In genomic region chr14:95500201-95500681, GRCh38 we compare ENCODE assay signal across 2 cellular contexts.
TF ChIP-seq lines count a peak whose summit lies in the region.

No MANE protein-coding gene starts in this region.

TF ChIP-seq in HCT116, 20 proteins besides CTCF, POLR2A, EP300 and RAD21 (continued from another document):
- TF ChIP-seq, protein P1, sequence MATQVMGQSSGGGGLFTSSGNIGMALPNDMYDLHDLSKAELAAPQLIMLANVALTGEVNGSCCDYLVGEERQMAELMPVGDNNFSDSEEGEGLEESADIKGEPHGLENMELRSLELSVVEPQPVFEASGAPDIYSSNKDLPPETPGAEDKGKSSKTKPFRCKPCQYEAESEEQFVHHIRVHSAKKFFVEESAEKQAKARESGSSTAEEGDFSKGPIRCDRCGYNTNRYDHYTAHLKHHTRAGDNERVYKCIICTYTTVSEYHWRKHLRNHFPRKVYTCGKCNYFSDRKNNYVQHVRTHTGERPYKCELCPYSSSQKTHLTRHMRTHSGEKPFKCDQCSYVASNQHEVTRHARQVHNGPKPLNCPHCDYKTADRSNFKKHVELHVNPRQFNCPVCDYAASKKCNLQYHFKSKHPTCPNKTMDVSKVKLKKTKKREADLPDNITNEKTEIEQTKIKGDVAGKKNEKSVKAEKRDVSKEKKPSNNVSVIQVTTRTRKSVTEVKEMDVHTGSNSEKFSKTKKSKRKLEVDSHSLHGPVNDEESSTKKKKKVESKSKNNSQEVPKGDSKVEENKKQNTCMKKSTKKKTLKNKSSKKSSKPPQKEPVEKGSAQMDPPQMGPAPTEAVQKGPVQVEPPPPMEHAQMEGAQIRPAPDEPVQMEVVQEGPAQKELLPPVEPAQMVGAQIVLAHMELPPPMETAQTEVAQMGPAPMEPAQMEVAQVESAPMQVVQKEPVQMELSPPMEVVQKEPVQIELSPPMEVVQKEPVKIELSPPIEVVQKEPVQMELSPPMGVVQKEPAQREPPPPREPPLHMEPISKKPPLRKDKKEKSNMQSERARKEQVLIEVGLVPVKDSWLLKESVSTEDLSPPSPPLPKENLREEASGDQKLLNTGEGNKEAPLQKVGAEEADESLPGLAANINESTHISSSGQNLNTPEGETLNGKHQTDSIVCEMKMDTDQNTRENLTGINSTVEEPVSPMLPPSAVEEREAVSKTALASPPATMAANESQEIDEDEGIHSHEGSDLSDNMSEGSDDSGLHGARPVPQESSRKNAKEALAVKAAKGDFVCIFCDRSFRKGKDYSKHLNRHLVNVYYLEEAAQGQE (IDR thresholded peaks at IDR 0.05; ENCODE audit: low read depth): no peak
- no peak for TF ChIP-seq SIN3A (IDR thresholded peaks at IDR 0.05; ENCODE audit: low read depth)
- TF ChIP-seq, protein P2, sequence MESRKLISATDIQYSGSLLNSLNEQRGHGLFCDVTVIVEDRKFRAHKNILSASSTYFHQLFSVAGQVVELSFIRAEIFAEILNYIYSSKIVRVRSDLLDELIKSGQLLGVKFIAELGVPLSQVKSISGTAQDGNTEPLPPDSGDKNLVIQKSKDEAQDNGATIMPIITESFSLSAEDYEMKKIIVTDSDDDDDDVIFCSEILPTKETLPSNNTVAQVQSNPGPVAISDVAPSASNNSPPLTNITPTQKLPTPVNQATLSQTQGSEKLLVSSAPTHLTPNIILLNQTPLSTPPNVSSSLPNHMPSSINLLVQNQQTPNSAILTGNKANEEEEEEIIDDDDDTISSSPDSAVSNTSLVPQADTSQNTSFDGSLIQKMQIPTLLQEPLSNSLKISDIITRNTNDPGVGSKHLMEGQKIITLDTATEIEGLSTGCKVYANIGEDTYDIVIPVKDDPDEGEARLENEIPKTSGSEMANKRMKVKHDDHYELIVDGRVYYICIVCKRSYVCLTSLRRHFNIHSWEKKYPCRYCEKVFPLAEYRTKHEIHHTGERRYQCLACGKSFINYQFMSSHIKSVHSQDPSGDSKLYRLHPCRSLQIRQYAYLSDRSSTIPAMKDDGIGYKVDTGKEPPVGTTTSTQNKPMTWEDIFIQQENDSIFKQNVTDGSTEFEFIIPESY (IDR thresholded peaks at IDR 0.05; ENCODE audit: extremely low read depth, insufficient replicate concordance, low read length): no peak
- TF ChIP-seq SRF (IDR thresholded peaks at IDR 0.05; ENCODE audit: low read depth): no peak
- TF ChIP-seq MAX (IDR thresholded peaks at IDR 0.05): no peak

TF ChIP-seq in WTC11, 78 proteins besides CTCF, POLR2A, EP300 and RAD21 (continued from another document):
- TF ChIP-seq ZSCAN18 (CRISPR knock-in tag; IDR thresholded peaks at IDR 0.05): no peak
- no peak for TF ChIP-seq CBFB (CRISPR knock-in tag; IDR thresholded peaks at IDR 0.05; ENCODE audit: low read depth)
- TF ChIP-seq TEAD1 (CRISPR knock-in tag; IDR thresholded peaks at IDR 0.05): no peak
- TF ChIP-seq CDX4 (CRISPR knock-in tag; IDR thresholded peaks at IDR 0.05; ENCODE audit: borderline replicate concordance): no peak
- no peak for TF ChIP-seq CREM (CRISPR knock-in tag; IDR thresholded peaks at IDR 0.05)
- no peak for TF ChIP-seq HMGA2 (CRISPR knock-in tag; IDR thresholded peaks at IDR 0.05)
- TF ChIP-seq STAT6 (CRISPR knock-in tag; conservative IDR thresholded peaks at IDR 0.05; ENCODE audit: low read depth): no peak
- TF ChIP-seq, protein P3, sequence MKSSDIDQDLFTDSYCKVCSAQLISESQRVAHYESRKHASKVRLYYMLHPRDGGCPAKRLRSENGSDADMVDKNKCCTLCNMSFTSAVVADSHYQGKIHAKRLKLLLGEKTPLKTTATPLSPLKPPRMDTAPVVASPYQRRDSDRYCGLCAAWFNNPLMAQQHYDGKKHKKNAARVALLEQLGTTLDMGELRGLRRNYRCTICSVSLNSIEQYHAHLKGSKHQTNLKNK (CRISPR knock-in tag; IDR thresholded peaks at IDR 0.05): no peak
- TF ChIP-seq, protein P4, sequence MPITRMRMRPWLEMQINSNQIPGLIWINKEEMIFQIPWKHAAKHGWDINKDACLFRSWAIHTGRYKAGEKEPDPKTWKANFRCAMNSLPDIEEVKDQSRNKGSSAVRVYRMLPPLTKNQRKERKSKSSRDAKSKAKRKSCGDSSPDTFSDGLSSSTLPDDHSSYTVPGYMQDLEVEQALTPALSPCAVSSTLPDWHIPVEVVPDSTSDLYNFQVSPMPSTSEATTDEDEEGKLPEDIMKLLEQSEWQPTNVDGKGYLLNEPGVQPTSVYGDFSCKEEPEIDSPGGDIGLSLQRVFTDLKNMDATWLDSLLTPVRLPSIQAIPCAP (CRISPR knock-in tag; IDR thresholded peaks at IDR 0.05): no peak
- no peak for TF ChIP-seq EMX1 (CRISPR knock-in tag; IDR thresholded peaks at IDR 0.05)
- no peak for TF ChIP-seq HMGXB4 (CRISPR knock-in tag; IDR thresholded peaks at IDR 0.05)
- TF ChIP-seq ZNF423 (CRISPR knock-in tag; IDR thresholded peaks at IDR 0.05): no peak
- TF ChIP-seq ZNF671 (CRISPR knock-in tag; IDR thresholded peaks at IDR 0.05): no peak
